17 cellular contexts compared by ENCODE assay signal in genomic region chr2:85171916-85172315, GRCh38. TPM values are rescaled to one million over a fixed set of nuclear protein-coding genes. Genes with fewer than 3 reads are reported as not detected.
DNase-seq lines count a peak whose midpoint lies in the region; ATAC-seq and TF ChIP-seq lines count a peak whose summit lies in the region.
"Had no signal": no experiment of that assay in that cellular context is flagged by ENCODE, and none has a peak within 500 bp of the region (broad histone marks: within the 10 kb centered on the region; RNA-seq: fewer than 3 reads in every experiment).

No MANE protein-coding gene starts in this region.

- H3K9ac ChIP-seq in neuronal stem cell (ENCODE audit: low read depth, low read length, poor library complexity): no peak overlapping the region
- H3K9ac ChIP-seq: BLaER1 had no signal

- TF ChIP-seq EP300 in gastroesophageal sphincter (IDR thresholded peaks at IDR 0.05): no peak

- no peak overlapping the region for H3K14ac ChIP-seq in neuronal stem cell (ENCODE audit: low read length)

- peak; percentile 19 for DNase-seq in activated effector memory CD4-positive, alpha-beta T cell treated with anti-CD3 and anti-CD28 coated beads, Interleukin-2, amount 50 U/mL, for 16 hours
- no peak for DNase-seq in activated effector memory CD4-positive, alpha-beta T cell treated with Interleukin-2 at 50 U/mL for 16 hours
- DNase-seq in neuronal stem cell (ENCODE audit: low spot score): no peak
- peak; percentile 39 for DNase-seq in upper lobe of right lung
- DNase-seq: CD4-positive, alpha-beta memory T cell; DMS153; DMS79; GDM1; HCEC 1CT; KBM-7 had no signal

- no peak for TF ChIP-seq POLR2A in gastroesophageal sphincter (IDR thresholded peaks at IDR 0.05)

- H3K27me3 ChIP-seq in neuronal stem cell (ENCODE audit: control insufficient read depth in 3 of 3, insufficient read depth in 3 of 3, low read depth in 1 of 3, low read length in 3 of 3) (no peaks in the 10 kb centered on the region), upper lobe of right lung (no peaks in the 10 kb centered on the region), gastroesophageal sphincter (no peaks in the 10 kb centered on the region)
- H3K27me3 ChIP-seq: BLaER1 had no signal

- no peak overlapping the region for H3K27ac ChIP-seq in neuronal stem cell (replicated peaks; ENCODE audit: low read length)
- no peak overlapping the region for H3K27ac ChIP-seq in upper lobe of right lung
- H3K27ac ChIP-seq in gastroesophageal sphincter: no peak overlapping the region
- H3K27ac ChIP-seq: 22Rv1, A549, BLaER1 had no signal

- no peak overlapping the region for H3K4me3 ChIP-seq in neuronal stem cell (ENCODE audit: low read length in 2 of 2)
- no peak overlapping the region for H3K4me3 ChIP-seq in upper lobe of right lung
- no peak overlapping the region for H3K4me3 ChIP-seq in gastroesophageal sphincter
- H3K4me3 ChIP-seq: A549, BLaER1 had no signal

- no peak overlapping the region for H4K91ac ChIP-seq in neuronal stem cell (ENCODE audit: low read depth, low read length, poor library complexity)

- H2BK12ac ChIP-seq in neuronal stem cell (ENCODE audit: low read length): no peak overlapping the region

- H3K4me2 ChIP-seq in neuronal stem cell (ENCODE audit: insufficient read depth, low read length, poor library complexity, severe bottlenecking): no peak overlapping the region
- H3K4me2 ChIP-seq: A549, BLaER1 had no signal

- intact Hi-C loops in upper lobe of right lung (cut with DNase I): no loop called here

- no peak overlapping the region for H3K23ac ChIP-seq in neuronal stem cell (ENCODE audit: low read depth, low read length, poor library complexity)

- H3K4me1 ChIP-seq in neuronal stem cell (ENCODE audit: control insufficient read depth in 2 of 2, insufficient read depth in 1 of 2, low read depth in 1 of 2, low read length in 2 of 2) (peaks cover 15 to 19% of the 10 kb centered on the region in 2 donors), upper lobe of right lung (peaks cover 35% of the 10 kb centered on the region), gastroesophageal sphincter (peaks cover 0 to 44% (median 12%) of the 10 kb centered on the region in 3 donors)
- H3K4me1 ChIP-seq: A549 had no signal

- peak overlapping the region; percentile 44 for H3K18ac ChIP-seq in neuronal stem cell (ENCODE audit: low read length)

- no peak overlapping the region for H2AFZ ChIP-seq in neuronal stem cell (ENCODE audit: low read length)

- no CpG with 5 or more reads among the region's 10 CpGs for WGBS in neuronal stem cell (ENCODE audit: extremely low coverage in 2 of 2, insufficient read length in 2 of 2, insufficient replicate concordance in 1 of 2), 2 donors
- WGBS in gastroesophageal sphincter (ENCODE audit: low coverage in 1 of 2), 2 donors: 78 to 100% methylated on average over 5 to 9 of the region's 10 CpGs

- ATAC-seq in upper lobe of right lung: no peak
- ATAC-seq in HG02763 (IDR thresholded peaks at IDR 0.05; ENCODE audit: unreplicated experiment): no peak
- ATAC-seq in gastroesophageal sphincter: no peak
- no peak for ATAC-seq in GM19455 (IDR thresholded peaks at IDR 0.05; ENCODE audit: unreplicated experiment)
- ATAC-seq: A549, HepG2 had no signal

- H3K4ac ChIP-seq in neuronal stem cell (ENCODE audit: low read length): no peak overlapping the region

- H3K36me3 ChIP-seq in neuronal stem cell (replicated peaks in 1 of 2; ENCODE audit: control insufficient read depth in 2 of 2, insufficient read depth in 2 of 2, low read length in 2 of 2): peaks cover 0 to 9% of the 10 kb centered on the region in 2 donors
- H3K36me3 ChIP-seq in upper lobe of right lung: no peaks in the 10 kb centered on the region
- H3K36me3 ChIP-seq in gastroesophageal sphincter: no peaks in the 10 kb centered on the region
- H3K36me3 ChIP-seq: BLaER1 had no signal

- H2BK120ac ChIP-seq in neuronal stem cell (ENCODE audit: low read depth, low read length): no peak overlapping the region

- no peak overlapping the region for H2AK5ac ChIP-seq in neuronal stem cell (ENCODE audit: low read depth, low read length)

- H2BK5ac ChIP-seq in neuronal stem cell (ENCODE audit: low read length): no peak overlapping the region

- H2BK15ac ChIP-seq in neuronal stem cell (ENCODE audit: low read length): no peak overlapping the region

- H3K79me1 ChIP-seq in neuronal stem cell (ENCODE audit: low read depth, low read length): peaks cover 2% of the 10 kb centered on the region

- no peaks in the 10 kb centered on the region for H3K9me3 ChIP-seq in neuronal stem cell (replicated peaks in 1 of 2; ENCODE audit: control insufficient read depth in 2 of 2, insufficient read depth in 1 of 2, low read depth in 1 of 2, low read length in 2 of 2)
- no peaks in the 10 kb centered on the region for H3K9me3 ChIP-seq in upper lobe of right lung
- H3K9me3 ChIP-seq in gastroesophageal sphincter: no peaks in the 10 kb centered on the region
- H3K9me3 ChIP-seq: A549 had no signal

- TF ChIP-seq CTCF in upper lobe of right lung (IDR thresholded peaks at IDR 0.05): no peak
- TF ChIP-seq CTCF in gastroesophageal sphincter (IDR thresholded peaks at IDR 0.05): no peak

- no peak overlapping the region for H4K8ac ChIP-seq in neuronal stem cell (ENCODE audit: low read depth, low read length)

RNA-seq across cellular contexts. Expression of gene TCF7L1, which starts 38.7 kb away (rescaled TPM):
- polyA plus RNA-seq in neuronal stem cell (2013, experiment 1 of 2): 67.8 TPM
- polyA plus RNA-seq in neuronal stem cell (2013, experiment 2 of 2): 68.6 TPM
- total RNA-seq in upper lobe of right lung (21.1 TPM), gastroesophageal sphincter (10 to 100 TPM in 1 of 4 donors, 1 to 10 TPM in 3; 4.0 to 13.0 (median 5.3) TPM)
- total RNA-seq: CD4-positive, alpha-beta memory T cell had no signal

Comparison
In these comparisons a context has a peak if more than half of its experiments do, and no peak if none do; other contexts are left out.
1. DNase-seq: peak in activated effector memory CD4-positive, alpha-beta T cell treated with anti-CD3 and anti-CD28 coated beads, Interleukin-2, amount 50 U/mL, for 16 hours (single experiment) and upper lobe of right lung (single experiment); none in activated effector memory CD4-positive, alpha-beta T cell treated with Interleukin-2 at 50 U/mL for 16 hours (single experiment) and neuronal stem cell (single experiment).